In genomic region chr11:8808226-8808585, GRCh38 we compare ENCODE assay signal across 12 cellular contexts.
DNase-seq lines count a peak whose midpoint lies in the region; ATAC-seq and TF ChIP-seq lines count a peak whose summit lies in the region.
"Had no signal": no experiment of that assay in that cellular context is flagged by ENCODE, and none has a peak within 500 bp of the region (broad histone marks: within the 10 kb centered on the region; RNA-seq: fewer than 3 reads in every experiment).

No MANE protein-coding gene starts in this region.

- no peak for DNase-seq in AG10803 (ENCODE audit: low read depth)
- no peak for DNase-seq in astrocyte of the cerebellum (ENCODE audit: low read depth)
- DNase-seq in left ventricle myocardium superior, result no peak
- no peak for DNase-seq in gastrocnemius medialis
- no peak for DNase-seq in D341Med (ENCODE audit: low spot score)
- DNase-seq in cerebellar cortex (ENCODE audit: low spot score), result no peak
- no peak for DNase-seq in T-helper 2 cell treated with Interferon-gamma antibody and Interleukin-4, amounts not matched to agents 5 μg/mL and 100 μg/mL, for 36 hours (ENCODE audit: low spot score)
- DNase-seq: NCI-H524 treated with DMSO at 0.1 percent for 48 hours had no signal

- TF ChIP-seq POLR2A in gastrocnemius medialis (IDR thresholded peaks at IDR 0.05), result no peak

- H3K9me3 ChIP-seq in gastrocnemius medialis, result no peaks in the 10 kb centered on the region
- H3K9me3 ChIP-seq: BLaER1, HAP-1 had no signal

- H3K4me3 Mint-ChIP-seq in T-helper 2 cell treated with Interferon-gamma antibody and Interleukin-4, amounts not matched to agents 5 μg/mL and 100 μg/mL, for 36 hours, result no peak overlapping the region
- H3K4me3 Mint-ChIP-seq: stimulated activated naive CD8-positive, alpha-beta T cell treated with anti-CD3 and anti-CD28 coated beads, Interleukin-15, Interleukin-2, amounts not matched to agents 100 ng/mL and 50 ng/mL, for 24 hours had no signal

- peaks cover 4% of the 10 kb centered on the region for H3K4me1 Mint-ChIP-seq in T-helper 2 cell treated with Interferon-gamma antibody and Interleukin-4, amounts not matched to agents 5 μg/mL and 100 μg/mL, for 36 hours (ENCODE audit: low read depth)

- in situ Hi-C loops in astrocyte of the cerebellum (cut with HindIII; ENCODE audit: low sequenced_read_pairs) (no loop called here), gastrocnemius medialis (cut with MboI; ENCODE audit: low sequenced_read_pairs in 4 of 4) (loop anchor here in 2 of 4 donors (5.0 to 25.0 kb wide), 2 partner anchors 121 kb away; partner anchors contain the start of genes RPL27A (in 1 of the 2) and TRIM66 (in 1 of the 2))

- intact Hi-C loops in left ventricle myocardium superior (cut with micrococcal nuclease), result no loop called here
- intact Hi-C loops in gastrocnemius medialis (cut with DNase I; ENCODE audit: low total_unique reads), result loop anchor here (5.0 kb wide), 1 partner anchor 104 kb away; the partner anchor contains the start of gene AKIP1

- peaks cover 20% of the 10 kb centered on the region for H3K27me3 Mint-ChIP-seq in T-helper 2 cell treated with Interferon-gamma antibody and Interleukin-4, amounts not matched to agents 5 μg/mL and 100 μg/mL, for 36 hours (ENCODE audit: low read depth)

- no peaks in the 10 kb centered on the region for H3K9me3 Mint-ChIP-seq in T-helper 2 cell treated with Interferon-gamma antibody and Interleukin-4, amounts not matched to agents 5 μg/mL and 100 μg/mL, for 36 hours
- H3K9me3 Mint-ChIP-seq: stimulated activated naive CD8-positive, alpha-beta T cell treated with anti-CD3 and anti-CD28 coated beads, Interleukin-15, Interleukin-2, amounts not matched to agents 100 ng/mL and 50 ng/mL, for 24 hours had no signal

- peak overlapping the region; percentile 78 to 84 (median 80) for H3K27ac ChIP-seq in gastrocnemius medialis
- H3K27ac ChIP-seq: BLaER1 had no signal

- H3K4me1 ChIP-seq in gastrocnemius medialis, result peaks cover 49 to 57% of the 10 kb centered on the region in 2 donors
- H3K4me1 ChIP-seq: HAP-1 had no signal

- ATAC-seq in left ventricle myocardium superior, result peak; percentile 4
- peak; percentile 20 to 44 for ATAC-seq in gastrocnemius medialis
- no peak for ATAC-seq in HG02885 (IDR thresholded peaks at IDR 0.05; ENCODE audit: poor library complexity, unreplicated experiment)

- TF ChIP-seq CTCF in AG10803 (conservative IDR thresholded peaks at IDR 0.05; ENCODE audit: low read length) (no peak), astrocyte of the cerebellum (IDR thresholded peaks at IDR 0.05; ENCODE audit: low read depth, low read length, missing control alignments) (no peak), gastrocnemius medialis (IDR thresholded peaks at IDR 0.05 in 4 of 5, conservative IDR thresholded peaks at IDR 0.05 in 1 of 5) (no peak)

- no peak overlapping the region for H3K27ac Mint-ChIP-seq in T-helper 2 cell treated with Interferon-gamma antibody and Interleukin-4, amounts not matched to agents 5 μg/mL and 100 μg/mL, for 36 hours
- H3K27ac Mint-ChIP-seq: stimulated activated naive CD8-positive, alpha-beta T cell treated with anti-CD3 and anti-CD28 coated beads, Interleukin-15, Interleukin-2, amounts not matched to agents 100 ng/mL and 50 ng/mL, for 24 hours had no signal

- H3K36me3 ChIP-seq in gastrocnemius medialis, result no peaks in the 10 kb centered on the region
- H3K36me3 ChIP-seq: BLaER1, HAP-1 had no signal

- no peaks in the 10 kb centered on the region for H3K27me3 ChIP-seq in gastrocnemius medialis

- H3K36me3 Mint-ChIP-seq in T-helper 2 cell treated with Interferon-gamma antibody and Interleukin-4, amounts not matched to agents 5 μg/mL and 100 μg/mL, for 36 hours (ENCODE audit: low read depth), result no peaks in the 10 kb centered on the region

- H3K4me3 ChIP-seq in AG10803 (ENCODE audit: low read length), result peak overlapping the region; percentile 89
- peak overlapping the region; percentile 55 for H3K4me3 ChIP-seq in astrocyte of the cerebellum (ENCODE audit: low read depth, low read length)
- H3K4me3 ChIP-seq in gastrocnemius medialis, result peak overlapping the region; percentile 30 to 67 (median 50)
- H3K4me3 ChIP-seq: BLaER1, HAP-1 had no signal
